In genomic region chr1:94549706-94550105, GRCh38 we compare ENCODE assay signal across 19 cellular contexts. TPM values are rescaled to one million over a fixed set of nuclear protein-coding genes. Genes with fewer than 3 reads are reported as not detected.
DNase-seq lines count a peak whose midpoint lies in the region; FAIRE-seq and TF ChIP-seq lines count a peak whose summit lies in the region.
"Had no signal": no experiment of that assay in that cellular context is flagged by ENCODE, and none has a peak within 500 bp of the region (broad histone marks: within the 10 kb centered on the region; RNA-seq: fewer than 3 reads in every experiment).

No MANE protein-coding gene starts in this region.

- peaks cover 29% of the 10 kb centered on the region for H3K4me1 Mint-ChIP-seq in astrocyte (ENCODE audit: low read depth, unreplicated experiment)
- H3K4me1 Mint-ChIP-seq in nephron, result peaks cover 49% of the 10 kb centered on the region
- H3K4me1 Mint-ChIP-seq: IgD-negative memory B cell had no signal

- H3K79me2 ChIP-seq in astrocyte (ENCODE audit: insufficient read depth, low read length), result no peaks in the 10 kb centered on the region

- H3K4me3 Mint-ChIP-seq in astrocyte (ENCODE audit: unreplicated experiment), result peak overlapping the region; percentile 6
- no peak overlapping the region for H3K4me3 Mint-ChIP-seq in nephron
- H3K4me3 Mint-ChIP-seq: IgD-negative memory B cell had no signal

- H3K4me2 ChIP-seq in astrocyte (ENCODE audit: low read length), result no peak overlapping the region
- H3K4me2 ChIP-seq: PC-9 had no signal

- no peaks in the 10 kb centered on the region for H3K36me3 ChIP-seq in astrocyte (ENCODE audit: insufficient read depth, low read length)
- no peaks in the 10 kb centered on the region for H3K36me3 ChIP-seq in esophagus squamous epithelium
- no peaks in the 10 kb centered on the region for H3K36me3 ChIP-seq in thyroid gland
- H3K36me3 ChIP-seq: MG63, SJSA1 had no signal

- TF ChIP-seq POLR2A in esophagus squamous epithelium (IDR thresholded peaks at IDR 0.05) (no peak), thyroid gland (IDR thresholded peaks at IDR 0.05) (no peak)

- H2AFZ ChIP-seq in astrocyte (ENCODE audit: low read depth, low read length), result no peak overlapping the region
- H2AFZ ChIP-seq: PC-9 had no signal

- FAIRE-seq in astrocyte (lab: Jason Lieb, UNC) (no peak), frontal cortex (lab: Jason Lieb, UNC) (no peak)

- WGBS in esophagus squamous epithelium, 2 donors, result 44 to 54% methylated on average over 3 to 5 of the region's 5 CpGs
- 81 to 86% methylated on average over 5 of the region's 5 CpGs for WGBS in thyroid gland, 2 donors

- H3K27me3 ChIP-seq in astrocyte (ENCODE audit: insufficient read depth, low read length) (no peaks in the 10 kb centered on the region), esophagus squamous epithelium (peaks cover 0 to 48% (median 0%) of the 10 kb centered on the region in 4 donors), thyroid gland (no peaks in the 10 kb centered on the region)
- H3K27me3 ChIP-seq: MG63, SJSA1 had no signal

- H3K4me1 ChIP-seq in astrocyte (ENCODE audit: insufficient read depth, low read length) (peaks cover 20% of the 10 kb centered on the region), esophagus squamous epithelium (peaks cover 4 to 65% (median 33%) of the 10 kb centered on the region in 3 donors), thyroid gland (peaks cover 36 to 50% of the 10 kb centered on the region in 2 donors)

- no peaks in the 10 kb centered on the region for H3K36me3 Mint-ChIP-seq in astrocyte (ENCODE audit: low read depth, unreplicated experiment)
- no peaks in the 10 kb centered on the region for H3K36me3 Mint-ChIP-seq in nephron (ENCODE audit: low read depth)
- H3K36me3 Mint-ChIP-seq: IgD-negative memory B cell had no signal

- H3K27me3 Mint-ChIP-seq in astrocyte (ENCODE audit: low read depth, unreplicated experiment) (no peaks in the 10 kb centered on the region), nephron (ENCODE audit: low read depth) (no peaks in the 10 kb centered on the region)

- H3K9me3 Mint-ChIP-seq in astrocyte (ENCODE audit: unreplicated experiment), result no peaks in the 10 kb centered on the region
- H3K9me3 Mint-ChIP-seq in nephron, result no peaks in the 10 kb centered on the region

- H3K4me3 ChIP-seq in astrocyte (ENCODE audit: insufficient read depth, low read depth, low read length) (no peak overlapping the region), esophagus squamous epithelium (no peak overlapping the region), thyroid gland (replicated peaks in 1 of 3) (no peak overlapping the region)
- H3K4me3 ChIP-seq: MG63, PC-9, SJSA1 had no signal

- intact Hi-C loops in esophagus squamous epithelium (cut with DNase I) (no loop called here), thyroid gland (cut with DNase I) (no loop called here)

- H3K27ac ChIP-seq in astrocyte (ENCODE audit: low read depth, low read length) (no peak overlapping the region), esophagus squamous epithelium (peak overlapping the region; percentile 54 to 93 (median 88)), thyroid gland (peak overlapping the region; percentile 77 to 93 (median 85))
- H3K27ac ChIP-seq: C4-2B, HL-60, PC-9, SJSA1 had no signal

- DNase-seq in astrocyte (ENCODE audit: low read depth) (no peak), esophagus squamous epithelium (lab: John Stamatoyannopoulos, UW) (no peak), thyroid gland (no peak), frontal cortex (ENCODE audit: low spot score in 2 of 2) (no peak), RPMI8226 (no peak), cerebellum (ENCODE audit: low spot score) (no peak)
- DNase-seq: DMS79 treated with DMSO at 0.1 percent for 48 hours, Karpas-422, MG63, NCI-H1092, NCI-H1436 treated with DMSO at 0.1 percent for 48 hours, NCI-H2029, NCI-H526, PC-9 had no signal

- H3K27ac Mint-ChIP-seq in astrocyte (ENCODE audit: unreplicated experiment), result no peak overlapping the region
- peak overlapping the region; percentile 50 to 85 (median 83) for H3K27ac Mint-ChIP-seq in nephron
- H3K27ac Mint-ChIP-seq: IgD-negative memory B cell had no signal

- no peak overlapping the region for H3K9ac ChIP-seq in astrocyte (ENCODE audit: low read length)

- TF ChIP-seq CTCF in astrocyte (IDR thresholded peaks at IDR 0.05; ENCODE audit: insufficient read depth, low read depth, low read length), result no peak
- no peak for TF ChIP-seq CTCF in esophagus squamous epithelium (IDR thresholded peaks at IDR 0.05)
- TF ChIP-seq CTCF in nephron (IDR thresholded peaks at IDR 0.05; ENCODE audit: unreplicated experiment in 3 of 3), result no peak
- no peak for TF ChIP-seq CTCF in thyroid gland (IDR thresholded peaks at IDR 0.05)

- H4K20me1 ChIP-seq in astrocyte (ENCODE audit: insufficient read depth, low read length), result no peaks in the 10 kb centered on the region

- H3K9me3 ChIP-seq in astrocyte (ENCODE audit: insufficient read depth, low read depth, low read length), result no peaks in the 10 kb centered on the region
- no peaks in the 10 kb centered on the region for H3K9me3 ChIP-seq in esophagus squamous epithelium
- H3K9me3 ChIP-seq in thyroid gland, result no peaks in the 10 kb centered on the region
- H3K9me3 ChIP-seq: MG63, SJSA1 had no signal

RNA-seq across cellular contexts. Expression of gene F3, which starts 8.1 kb away (rescaled TPM):
- total RNA-seq in astrocyte (36.1 and 55.7 TPM in 2 replicates), esophagus squamous epithelium (100 to 1,000 TPM in 1 of 4 donors, 10 to 100 TPM in 3; 38.9 to 144 (median 59.5) TPM), thyroid gland (100 to 1,000 TPM in 2 of 4 donors, 10 to 100 TPM in 2; 59.4 to 132 (median 99.0) TPM), frontal cortex (24.9 TPM), cerebellum (9.6 TPM)
